ENCODE assay signal across 28 cellular contexts in genomic region chr20:59575653-59576052, GRCh38. TPM values are rescaled to one million over a fixed set of nuclear protein-coding genes. Genes with fewer than 3 reads are reported as not detected.
"Had no signal": no experiment of that assay in that cellular context is flagged by ENCODE, and none has a peak within 500 bp of the region (broad histone marks: within the 10 kb centered on the region; RNA-seq: fewer than 3 reads in every experiment).

No MANE protein-coding gene starts in this region.

- H3K9me3 Mint-ChIP-seq: activated CD4-positive, alpha-beta memory T cell treated with anti-CD3 and anti-CD28 coated beads, Interleukin-2, amount 10 ng/mL, durations not matched to agents 7 days and 5 days; activated CD4-positive, alpha-beta T cell treated with anti-CD3 and anti-CD28 coated beads, Interleukin-2, amount 10 ng/mL, durations not matched to agents 7 days and 5 days; activated naive CD8-positive, alpha-beta T cell treated with anti-CD3 and anti-CD28 coated beads for 36 hours; activated T-helper 2 cell treated with anti-CD3 and anti-CD28 coated beads, Interferon-gamma antibody, Interleukin-2, Interleukin-4, amounts not matched to agents 10 μg/mL and 5 μg/mL and 100 μg/mL, durations not matched to agents 14 hours and 24 hours and 36 hours; mesothelial cell of epicardium; WTC11 had no signal

- DNase-seq: activated CD4-positive, alpha-beta memory T cell treated with anti-CD3 and anti-CD28 coated beads, Interleukin-2, amount 10 ng/mL, durations not matched to agents 7 days and 5 days; activated CD4-positive, alpha-beta T cell treated with anti-CD3 and anti-CD28 coated beads for 1 hour; activated CD4-positive, alpha-beta T cell treated with anti-CD3 and anti-CD28 coated beads, Interleukin-2, amount 10 ng/mL, durations not matched to agents 7 days and 5 days; activated naive CD4-positive, alpha-beta T cell treated with Interleukin-2 at 50 U/mL for 16 hours; activated naive CD8-positive, alpha-beta T cell treated with anti-CD3 and anti-CD28 coated beads for 36 hours; activated T-cell treated with anti-CD3 and anti-CD28 coated beads, Interleukin-2, amount 50 U/mL, for 48 hours; adrenal gland; aorta; body of pancreas; effector memory CD4-positive, alpha-beta T cell; erythroblast; gastrocnemius medialis; glutamatergic neuron; hippocampal formation; left cardiac atrium; mammary epithelial cell; naive B cell; occipital lobe; stimulated activated naive CD4-positive, alpha-beta T cell had no signal

- H3K27ac Mint-ChIP-seq: activated CD4-positive, alpha-beta memory T cell treated with anti-CD3 and anti-CD28 coated beads, Interleukin-2, amount 10 ng/mL, durations not matched to agents 7 days and 5 days; activated CD4-positive, alpha-beta T cell treated with anti-CD3 and anti-CD28 coated beads, Interleukin-2, amount 10 ng/mL, durations not matched to agents 7 days and 5 days; activated naive CD8-positive, alpha-beta T cell treated with anti-CD3 and anti-CD28 coated beads for 36 hours; activated T-helper 2 cell treated with anti-CD3 and anti-CD28 coated beads, Interferon-gamma antibody, Interleukin-2, Interleukin-4, amounts not matched to agents 10 μg/mL and 5 μg/mL and 100 μg/mL, durations not matched to agents 14 hours and 24 hours and 36 hours; mesothelial cell of epicardium; naive B cell; WTC11 had no signal

- H3K27ac ChIP-seq: adrenal gland, body of pancreas, cardiac muscle cell, coronary artery, gastrocnemius medialis, right atrium auricular region, tibial nerve had no signal

- ATAC-seq: body of pancreas, gastrocnemius medialis had no signal

- H3K9me3 ChIP-seq: adrenal gland, body of pancreas, gastrocnemius medialis, right atrium auricular region, tibial nerve had no signal

- H3K27me3 ChIP-seq: right atrium auricular region had no signal

- H3K4me3 Mint-ChIP-seq: activated CD4-positive, alpha-beta memory T cell treated with anti-CD3 and anti-CD28 coated beads, Interleukin-2, amount 10 ng/mL, durations not matched to agents 7 days and 5 days; activated CD4-positive, alpha-beta T cell treated with anti-CD3 and anti-CD28 coated beads, Interleukin-2, amount 10 ng/mL, durations not matched to agents 7 days and 5 days; activated naive CD8-positive, alpha-beta T cell treated with anti-CD3 and anti-CD28 coated beads for 36 hours; mesothelial cell of epicardium; naive B cell had no signal

- H3K4me1 Mint-ChIP-seq: activated CD4-positive, alpha-beta memory T cell treated with anti-CD3 and anti-CD28 coated beads, Interleukin-2, amount 10 ng/mL, durations not matched to agents 7 days and 5 days had no signal

- H3K36me3 Mint-ChIP-seq: activated naive CD8-positive, alpha-beta T cell treated with anti-CD3 and anti-CD28 coated beads for 36 hours; mesothelial cell of epicardium; naive B cell; WTC11 had no signal

- H3K4me3 ChIP-seq: adrenal gland, body of pancreas, cardiac muscle cell, coronary artery, gastrocnemius medialis, right atrium auricular region, tibial nerve had no signal

- H3K4me1 ChIP-seq: gastrocnemius medialis had no signal

- H3K36me3 ChIP-seq: adrenal gland, cardiac muscle cell, gastrocnemius medialis, right atrium auricular region, tibial nerve had no signal

RNA-seq across cellular contexts. Expression of gene PHACTR3, which starts 28.7 kb away (rescaled TPM):
- total RNA-seq: activated CD4-positive, alpha-beta memory T cell treated with anti-CD3 and anti-CD28 coated beads, Interleukin-2, amount 10 ng/mL, durations not matched to agents 7 days and 5 days; activated CD4-positive, alpha-beta T cell treated with anti-CD3 and anti-CD28 coated beads, Interleukin-2, amount 10 ng/mL, durations not matched to agents 7 days and 5 days; activated naive CD8-positive, alpha-beta T cell treated with anti-CD3 and anti-CD28 coated beads for 36 hours; activated T-helper 2 cell treated with anti-CD3 and anti-CD28 coated beads, Interferon-gamma antibody, Interleukin-2, Interleukin-4, amounts not matched to agents 10 μg/mL and 5 μg/mL and 100 μg/mL, durations not matched to agents 14 hours and 24 hours and 36 hours; pulmonary artery endothelial cell; T-helper 1 cell treated with Interleukin-12 subunit alpha and Interleukin-12 subunit beta and Interleukin-4 antibody, amounts not matched to agents 30 ng/mL and 1 ng/mL, for 36 hours had no signal
- polyA plus RNA-seq: aorta had no signal
